In the genomic region with DNA sequence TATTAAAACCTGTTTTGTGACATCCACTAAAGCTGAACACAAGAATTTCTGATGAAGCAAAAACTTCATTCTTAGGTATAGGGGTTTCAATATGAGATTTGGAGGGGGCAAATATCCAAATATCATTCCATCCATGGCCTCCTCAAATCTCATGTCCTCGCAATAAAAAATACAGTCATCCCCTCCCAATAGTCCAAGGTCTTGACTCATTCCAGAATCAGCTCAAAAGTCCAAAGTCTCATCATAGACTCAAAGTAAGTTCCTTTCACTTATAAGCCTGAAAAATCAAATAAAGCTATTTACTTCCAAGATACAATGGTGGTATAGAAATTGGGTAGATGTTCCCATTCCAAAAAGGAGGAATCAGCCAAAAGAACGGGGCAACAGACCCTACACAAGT, we compare ENCODE assay signal across 33 cellular contexts.
DNase-seq lines count a peak whose midpoint lies in the region; ATAC-seq, FAIRE-seq and TF ChIP-seq lines count a peak whose summit lies in the region.
"Had no signal": no experiment of that assay in that cellular context is flagged by ENCODE, and none has a peak within 500 bp of the region (broad histone marks: within the 10 kb centered on the region; RNA-seq: fewer than 3 reads in every experiment).

No MANE protein-coding gene starts in this region.

- POLR2A ChIA-PET in HepG2 (lab: Yijun Ruan, JAX): no interaction called here

- no peak for FAIRE-seq in HepG2 (lab: Jason Lieb, UNC)
- FAIRE-seq in small intestine (lab: Jason Lieb, UNC): no peak
- FAIRE-seq: A204.1, A549, D721Med had no signal

- no peak overlapping the region for H3K4me2 ChIP-seq in HepG2 (ENCODE audit: low read depth, low read length)
- H3K4me2 ChIP-seq: A549; BLaER1; BLaER1 treated with 17β-estradiol and CSF1 and Interleukin-3, amounts not matched to agents 10 nM and 100 nM had no signal

- H3K4me3 ChIP-seq in liver (ENCODE audit: low read depth in 1 of 3, low read length in 3 of 3) (no peak overlapping the region), HepG2 (replicated peaks in 1 of 3; ENCODE audit: insufficient read depth in 1 of 3, low read depth in 2 of 3, low read length in 3 of 3) (no peak overlapping the region), small intestine (ENCODE audit: low read depth in 1 of 2, low read length in 2 of 2) (no peak overlapping the region)
- H3K4me3 ChIP-seq: A549; BLaER1; BLaER1 treated with 17β-estradiol and CSF1 and Interleukin-3, amounts not matched to agents 10 nM and 100 nM had no signal

- no peak overlapping the region for H2AFZ ChIP-seq in HepG2 (ENCODE audit: low read length)

- no peak for ATAC-seq in HepG2
- ATAC-seq in left colon: peak; percentile 56
- ATAC-seq: A549; CD8-positive, alpha-beta T cell had no signal

- H3K27ac ChIP-seq in liver (ENCODE audit: low read depth in 1 of 2, low read length in 2 of 2): no peak overlapping the region
- no peak overlapping the region for H3K27ac ChIP-seq in HepG2 (ENCODE audit: extremely low read length, insufficient read depth, low read length)
- no peak overlapping the region for H3K27ac ChIP-seq in small intestine (ENCODE audit: low read depth in 1 of 2, low read length in 1 of 2)
- H3K27ac ChIP-seq: 22Rv1; A549; BLaER1; BLaER1 treated with 17β-estradiol and CSF1 and Interleukin-3, amounts not matched to agents 10 nM and 100 nM; C4-2B had no signal

- WGBS in liver: 89% methylated on average over 2 of the region's 2 CpGs
- 90% methylated on average over 2 of the region's 2 CpGs for WGBS in HepG2 (ENCODE audit: low lambda C conversion rate)
- WGBS in small intestine, 3 donors: 65 to 83% (median 76%) methylated on average over 2 of the region's 2 CpGs

- H3K9ac ChIP-seq in liver (ENCODE audit: low read depth in 1 of 2, low read length in 2 of 2): no peak overlapping the region
- no peak overlapping the region for H3K9ac ChIP-seq in HepG2 (ENCODE audit: insufficient read depth, low read depth, low read length)
- H3K9ac ChIP-seq: BLaER1; BLaER1 treated with 17β-estradiol and CSF1 and Interleukin-3, amounts not matched to agents 10 nM and 100 nM had no signal

- DNase-seq in HepG2 (ENCODE audit: low spot score) (no peak), left colon (no peak), small intestine (peak; percentile 29), activated T-cell treated with anti-CD3 and anti-CD28 coated beads for 4 hours (no peak), G401 (ENCODE audit: low spot score) (no peak)
- DNase-seq: 8988T; ACHN; AML-193; BE2C; C1 segment of cervical spinal cord; Caco-2; Calu3; CD4-positive, alpha-beta memory T cell; CD4-positive, alpha-beta T cell; CD4-positive, CD25-positive, alpha-beta regulatory T cell; CD8-positive, alpha-beta memory T cell; CD8-positive, alpha-beta T cell; COR-L47; DMS 273 treated with DMSO at 0.1 percent for 48 hours; DMS153; DMS53; DMS79; DMS79 treated with DMSO at 0.1 percent for 48 hours; DND-41; EL had no signal

- no peak for TF ChIP-seq CTCF in liver (IDR thresholded peaks at IDR 0.05; ENCODE audit: low read depth, low read length, missing input control)
- TF ChIP-seq CTCF in HepG2 (CRISPR knock-in tag; IDR thresholded peaks at IDR 0.05): no peak

- CTCF ChIA-PET in HepG2 (lab: Yijun Ruan, JAX; ENCODE audit: low intra/inter-chr PET ratio, low total read pairs): no interaction called here

- in situ Hi-C loops in HepG2 (cut with HindIII; ENCODE audit: extremely low pct_ligation_motif_present, low pct_unique_long_range_greater_than_20kb): no loop called here
- in situ Hi-C loops in G401 (cut with HindIII; ENCODE audit: low sequenced_read_pairs): no loop called here

- H3K4me1 ChIP-seq in liver (ENCODE audit: control insufficient read depth in 4 of 4, insufficient read depth in 4 of 4, low read length in 3 of 4) (peaks cover 2 to 11% (median 6%) of the 10 kb centered on the region in 4 donors), HepG2 (ENCODE audit: insufficient read depth, low read length) (peaks cover 6% of the 10 kb centered on the region; the same call in 1 of the 2 replicates), small intestine (ENCODE audit: control insufficient read depth in 2 of 2, insufficient read depth in 1 of 2, low read depth in 1 of 2, low read length in 1 of 2) (no peaks in the 10 kb centered on the region)
- H3K4me1 ChIP-seq: A549; BE2C; BLaER1; BLaER1 treated with 17β-estradiol and CSF1 and Interleukin-3, amounts not matched to agents 10 nM and 100 nM; Caco-2 had no signal

- no peak for TF ChIP-seq POLR2A in HepG2 (IDR thresholded peaks at IDR 0.05; ENCODE audit: insufficient read depth in 1 of 2, low read depth in 2 of 2, low read length in 2 of 2)

- intact Hi-C loops in HepG2 (cut with micrococcal nuclease; ENCODE audit: unreplicated experiment): no loop called here
- intact Hi-C loops in left colon (cut with DNase I, micrococcal nuclease): no loop called here

- TF ChIP-seq EP300 in HepG2 (IDR thresholded peaks at IDR 0.05; ENCODE audit: low read depth in 2 of 2, low read length in 2 of 2) (no peak), HepG2 (CRISPR knock-in tag; IDR thresholded peaks at IDR 0.05; ENCODE audit: borderline replicate concordance) (no peak)

- H4K20me1 ChIP-seq in HepG2 (ENCODE audit: insufficient read depth, low read length): no peaks in the 10 kb centered on the region
- H4K20me1 ChIP-seq: BLaER1 had no signal

- no peaks in the 10 kb centered on the region for H3K79me2 ChIP-seq in HepG2 (ENCODE audit: insufficient read depth, low read length)

- no peaks in the 10 kb centered on the region for H3K9me3 ChIP-seq in liver (ENCODE audit: control insufficient read depth in 4 of 4, low read length in 3 of 4)
- peaks cover 7% of the 10 kb centered on the region; the same call in 1 of the 2 replicates for H3K9me3 ChIP-seq in HepG2 (ENCODE audit: low read length)
- no peaks in the 10 kb centered on the region for H3K9me3 ChIP-seq in small intestine (ENCODE audit: control insufficient read depth, low read depth)
- H3K9me3 ChIP-seq: A549, BE2C, Caco-2 had no signal

- H3K36me3 ChIP-seq in liver (ENCODE audit: control insufficient read depth in 4 of 4, insufficient read depth in 3 of 4, low read depth in 1 of 4, low read length in 3 of 4) (no peaks in the 10 kb centered on the region), HepG2 (replicated peaks in 1 of 2; ENCODE audit: control insufficient read depth in 1 of 2, insufficient read depth in 2 of 2, low read length in 2 of 2) (no peaks in the 10 kb centered on the region), small intestine (ENCODE audit: control insufficient read depth in 2 of 2, insufficient read depth in 2 of 2, low read length in 2 of 2) (no peaks in the 10 kb centered on the region)
- H3K36me3 ChIP-seq: BE2C had no signal

- no peak for TF ChIP-seq RAD21 in liver (IDR thresholded peaks at IDR 0.05)
- TF ChIP-seq RAD21 in HepG2 (CRISPR knock-in tag; IDR thresholded peaks at IDR 0.05): no peak

- no TSS peak for BruUV-seq in HepG2 (replicated peaks; lab: Mats Ljungman, UMichigan)

- H3K27me3 ChIP-seq in liver (ENCODE audit: control insufficient read depth in 4 of 4, insufficient read depth in 4 of 4, low read length in 3 of 4) (no peaks in the 10 kb centered on the region), HepG2 (ENCODE audit: control insufficient read depth in 1 of 2, insufficient read depth in 2 of 2, low read length in 2 of 2) (no peaks in the 10 kb centered on the region), small intestine (ENCODE audit: control insufficient read depth in 2 of 2, insufficient read depth in 2 of 2, low read length in 2 of 2) (no peaks in the 10 kb centered on the region)
- H3K27me3 ChIP-seq: BE2C; BLaER1; BLaER1 treated with 17β-estradiol and CSF1 and Interleukin-3, amounts not matched to agents 10 nM and 100 nM had no signal

TF ChIP-seq in liver, 16 proteins besides CTCF, POLR2A, EP300 and RAD21:
- TF ChIP-seq HNF4A (conservative IDR thresholded peaks at IDR 0.05): peak; percentile 41 to 59
- no peak for TF ChIP-seq YY1 (IDR thresholded peaks at IDR 0.05)
TF ChIP-seq in liver: peak in this region for 1.

TF ChIP-seq in HepG2, 621 proteins besides CTCF, POLR2A, EP300 and RAD21:
- TF ChIP-seq ZBTB26 (CRISPR knock-in tag; IDR thresholded peaks at IDR 0.05; ENCODE audit: borderline replicate concordance): no peak
- TF ChIP-seq MTA3 (CRISPR knock-in tag; IDR thresholded peaks at IDR 0.05): no peak
- TF ChIP-seq IKZF1 (IDR thresholded peaks at IDR 0.05): no peak
- TF ChIP-seq ZNF451 (CRISPR knock-in tag; IDR thresholded peaks at IDR 0.05): no peak
- no peak for TF ChIP-seq ZNF839 (CRISPR knock-in tag; IDR thresholded peaks at IDR 0.05; ENCODE audit: borderline replicate concordance)
- TF ChIP-seq ZNF331 (CRISPR knock-in tag; IDR thresholded peaks at IDR 0.05): no peak
- TF ChIP-seq PITX1 (CRISPR knock-in tag; IDR thresholded peaks at IDR 0.05): no peak
- TF ChIP-seq GTF3A (CRISPR knock-in tag; conservative IDR thresholded peaks at IDR 0.05): no peak
- no peak for TF ChIP-seq FOXP1 (IDR thresholded peaks at IDR 0.05)
- no peak for TF ChIP-seq FOXP1 (CRISPR knock-in tag; IDR thresholded peaks at IDR 0.05)
- no peak for TF ChIP-seq NFE2L2 (IDR thresholded peaks at IDR 0.05; ENCODE audit: low read length)
- no peak for TF ChIP-seq KLF15 (CRISPR knock-in tag; IDR thresholded peaks at IDR 0.05; ENCODE audit: borderline replicate concordance)
- TF ChIP-seq, protein P1, sequence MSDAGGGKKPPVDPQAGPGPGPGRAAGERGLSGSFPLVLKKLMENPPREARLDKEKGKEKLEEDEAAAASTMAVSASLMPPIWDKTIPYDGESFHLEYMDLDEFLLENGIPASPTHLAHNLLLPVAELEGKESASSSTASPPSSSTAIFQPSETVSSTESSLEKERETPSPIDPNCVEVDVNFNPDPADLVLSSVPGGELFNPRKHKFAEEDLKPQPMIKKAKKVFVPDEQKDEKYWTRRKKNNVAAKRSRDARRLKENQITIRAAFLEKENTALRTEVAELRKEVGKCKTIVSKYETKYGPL (CRISPR knock-in tag; IDR thresholded peaks at IDR 0.05): no peak
- no peak for TF ChIP-seq ATF7-NPFF (CRISPR knock-in tag; IDR thresholded peaks at IDR 0.05; ENCODE audit: low read depth)
- TF ChIP-seq SNAI1 (CRISPR knock-in tag; IDR thresholded peaks at IDR 0.05; ENCODE audit: borderline replicate concordance): no peak
- no peak for TF ChIP-seq ZMAT3 (CRISPR knock-in tag; conservative IDR thresholded peaks at IDR 0.05)
